ENCODE assay signal across 8 cellular contexts in genomic region chr12:47705239-47705570, GRCh38. TPM values are rescaled to one million over a fixed set of nuclear protein-coding genes. Genes with fewer than 3 reads are reported as not detected.
DNase-seq lines count a peak whose midpoint lies in the region; ATAC-seq and TF ChIP-seq lines count a peak whose summit lies in the region.

No MANE protein-coding gene starts in this region.

- no peaks in the 10 kb centered on the region for H3K27me3 Mint-ChIP-seq in activated CD8-positive, alpha-beta memory T cell treated with anti-CD3 and anti-CD28 coated beads, Interleukin-2, amount 10 ng/mL, durations not matched to agents 7 days and 5 days
- H3K27me3 Mint-ChIP-seq in activated naive CD8-positive, alpha-beta T cell treated with anti-CD3 and anti-CD28 coated beads, Interleukin-2, amount 50 U/mL, for 24 hours, result peaks cover 3% of the 10 kb centered on the region

- peak overlapping the region; percentile 78 for H3K4me3 ChIP-seq in kidney epithelial cell (ENCODE audit: low read depth, low read length)
- peak overlapping the region; percentile 87 for H3K4me3 ChIP-seq in thoracic aorta

- TF ChIP-seq CTCF in kidney epithelial cell (IDR thresholded peaks at IDR 0.05; ENCODE audit: insufficient read depth, low read length, poor library complexity, severe bottlenecking) (no peak), thoracic aorta (IDR thresholded peaks at IDR 0.05) (no peak)

- H3K36me3 Mint-ChIP-seq in activated CD8-positive, alpha-beta memory T cell treated with anti-CD3 and anti-CD28 coated beads, Interleukin-2, amount 10 ng/mL, durations not matched to agents 7 days and 5 days, result peaks cover 28% of the 10 kb centered on the region
- peaks cover 26% of the 10 kb centered on the region for H3K36me3 Mint-ChIP-seq in activated naive CD8-positive, alpha-beta T cell treated with anti-CD3 and anti-CD28 coated beads, Interleukin-2, amount 50 U/mL, for 24 hours (ENCODE audit: low read depth)

- peaks cover 52% of the 10 kb centered on the region for H3K4me1 Mint-ChIP-seq in activated CD8-positive, alpha-beta memory T cell treated with anti-CD3 and anti-CD28 coated beads, Interleukin-2, amount 10 ng/mL, durations not matched to agents 7 days and 5 days
- peaks cover 63% of the 10 kb centered on the region for H3K4me1 Mint-ChIP-seq in activated naive CD8-positive, alpha-beta T cell treated with anti-CD3 and anti-CD28 coated beads, Interleukin-2, amount 50 U/mL, for 24 hours

- CTCF ChIA-PET in activated CD8-positive, alpha-beta memory T cell treated with anti-CD3 and anti-CD28 coated beads, Interleukin-2, amount 10 ng/mL, durations not matched to agents 7 days and 5 days (lab: Charles Lee), result interaction anchor here (0.8 to 24.5 kb wide), 5 partner anchors 14 to 128 kb away, joined by 3 to 443 read pairs (median 3); partner anchors contain the start of gene SLC48A1

- DNase-seq in activated CD8-positive, alpha-beta memory T cell treated with anti-CD3 and anti-CD28 coated beads, Interleukin-2, amount 10 ng/mL, durations not matched to agents 7 days and 5 days, result no peak
- DNase-seq in activated CD8-positive, alpha-beta memory T cell treated with anti-CD3 and anti-CD28 coated beads, Interleukin-2, amount 50 U/mL, for 4 hours, result no peak
- DNase-seq in activated naive CD8-positive, alpha-beta T cell treated with anti-CD3 and anti-CD28 coated beads, Interleukin-2, amount 50 U/mL, for 24 hours, result no peak
- DNase-seq in kidney epithelial cell (ENCODE audit: low read depth), result no peak
- DNase-seq in thoracic aorta (ENCODE audit: low spot score), result no peak
- DNase-seq in NCI-H128 (lab: John Stamatoyannopoulos, UW; ENCODE audit: unreplicated experiment), result no peak
- DNase-seq in glomerular visceral epithelial cell (ENCODE audit: extremely low spot score), result no peak

- H3K27ac Mint-ChIP-seq in activated CD8-positive, alpha-beta memory T cell treated with anti-CD3 and anti-CD28 coated beads, Interleukin-2, amount 10 ng/mL, durations not matched to agents 7 days and 5 days, result peak overlapping the region; percentile 99
- H3K27ac Mint-ChIP-seq in activated naive CD8-positive, alpha-beta T cell treated with anti-CD3 and anti-CD28 coated beads, Interleukin-2, amount 50 U/mL, for 24 hours, result peak overlapping the region; percentile 80

- H3K9me3 ChIP-seq in thoracic aorta, result no peaks in the 10 kb centered on the region

- no peaks in the 10 kb centered on the region for H3K27me3 ChIP-seq in kidney epithelial cell (ENCODE audit: control insufficient read depth, insufficient read depth, low read length)
- no peaks in the 10 kb centered on the region for H3K27me3 ChIP-seq in thoracic aorta (replicated peaks; ENCODE audit: insufficient read depth)

- H3K4me1 ChIP-seq in thoracic aorta (ENCODE audit: control insufficient read depth in 1 of 2, low read depth in 2 of 2), result peaks cover 4 to 25% of the 10 kb centered on the region in 2 donors

- H3K27ac ChIP-seq in thoracic aorta, result peak overlapping the region; percentile 69 to 72

- ATAC-seq in activated CD8-positive, alpha-beta memory T cell treated with anti-CD3 and anti-CD28 coated beads, Interleukin-2, amount 10 ng/mL, durations not matched to agents 7 days and 5 days, result no peak
- ATAC-seq in activated naive CD8-positive, alpha-beta T cell treated with anti-CD3 and anti-CD28 coated beads, Interleukin-2, amount 50 U/mL, for 24 hours, result no peak
- ATAC-seq in thoracic aorta (ENCODE audit: insufficient number of reproducible peaks, low FRiP score, low read depth) (no peak), HG03196 (IDR thresholded peaks at IDR 0.05; ENCODE audit: unreplicated experiment) (no peak)

- peak overlapping the region; percentile 87 for H3K4me3 Mint-ChIP-seq in activated CD8-positive, alpha-beta memory T cell treated with anti-CD3 and anti-CD28 coated beads, Interleukin-2, amount 10 ng/mL, durations not matched to agents 7 days and 5 days
- peak overlapping the region; percentile 88 for H3K4me3 Mint-ChIP-seq in activated naive CD8-positive, alpha-beta T cell treated with anti-CD3 and anti-CD28 coated beads, Interleukin-2, amount 50 U/mL, for 24 hours

- H3K36me3 ChIP-seq in kidney epithelial cell (ENCODE audit: control insufficient read depth, insufficient read depth, low read length), result no peaks in the 10 kb centered on the region
- peaks cover 4% of the 10 kb centered on the region for H3K36me3 ChIP-seq in thoracic aorta

- H3K9me3 Mint-ChIP-seq in activated CD8-positive, alpha-beta memory T cell treated with anti-CD3 and anti-CD28 coated beads, Interleukin-2, amount 10 ng/mL, durations not matched to agents 7 days and 5 days (ENCODE audit: low read depth), result no peaks in the 10 kb centered on the region
- no peaks in the 10 kb centered on the region for H3K9me3 Mint-ChIP-seq in activated naive CD8-positive, alpha-beta T cell treated with anti-CD3 and anti-CD28 coated beads, Interleukin-2, amount 50 U/mL, for 24 hours

RNA-seq across cellular contexts. Expression of gene RPAP3, which starts 0.6 kb away (rescaled TPM):
- 10 to 100 TPM; 41.3 to 51.4 TPM for total RNA-seq in activated CD8-positive, alpha-beta memory T cell treated with anti-CD3 and anti-CD28 coated beads, Interleukin-2, amount 10 ng/mL, durations not matched to agents 7 days and 5 days
- total RNA-seq in kidney epithelial cell (15.7 and 27.7 TPM in 2 replicates), thoracic aorta (10 to 100 TPM in 1 of 2 donors, 1 to 10 TPM in 1; 8.1 to 16.8 TPM)

RNA-seq across cellular contexts. Expression of gene ENDOU, which starts 20.1 kb away (rescaled TPM):
- total RNA-seq in activated CD8-positive, alpha-beta memory T cell treated with anti-CD3 and anti-CD28 coated beads, Interleukin-2, amount 10 ng/mL, durations not matched to agents 7 days and 5 days, result not detected
- total RNA-seq in kidney epithelial cell (not detected in 2 replicates), thoracic aorta (under 1 TPM in 1 of 2 donors, not detected in 1; 0.49 TPM)

RNA-seq across cellular contexts. Expression of gene RAPGEF3, which starts 53.5 kb away (rescaled TPM):
- total RNA-seq in activated CD8-positive, alpha-beta memory T cell treated with anti-CD3 and anti-CD28 coated beads, Interleukin-2, amount 10 ng/mL, durations not matched to agents 7 days and 5 days, result 1 to 10 TPM; 1.5 to 1.9 TPM
- total RNA-seq in kidney epithelial cell (8.7 and 14.3 TPM in 2 replicates), thoracic aorta (10 to 100 TPM; 40.9 to 77.4 TPM)
